In genomic region chr7:116101709-116102108, GRCh38 we compare ENCODE assay signal across 26 cellular contexts.
A peak's percentile ranks its signal among the peaks of the same experiment; 100 is the strongest.
DNase-seq lines count a peak whose midpoint lies in the region; ATAC-seq and TF ChIP-seq lines count a peak whose summit lies in the region.
"Had no signal": no experiment of that assay in that cellular context is flagged by ENCODE, and none has a peak within 500 bp of the region (broad histone marks: within the 10 kb centered on the region; RNA-seq: fewer than 3 reads in every experiment).

No MANE protein-coding gene starts in this region.

- no peaks in the 10 kb centered on the region for H3K36me3 ChIP-seq in ACC112 (ENCODE audit: insufficient read depth, low read length)
- H3K36me3 ChIP-seq in adipocyte (ENCODE audit: control insufficient read depth, insufficient read depth, low read length, severe bottlenecking), result no peaks in the 10 kb centered on the region
- H3K36me3 ChIP-seq in mammary epithelial cell (ENCODE audit: insufficient read depth, low read length), result no peaks in the 10 kb centered on the region
- H3K36me3 ChIP-seq: ascending aorta, upper lobe of left lung had no signal

- H3K9ac ChIP-seq in adipocyte (ENCODE audit: low read length) (no peak overlapping the region), mammary epithelial cell (ENCODE audit: insufficient read depth, low read length) (no peak overlapping the region)
- H3K9ac ChIP-seq: KMS-11, SK-N-SH had no signal

- WGBS in mammary epithelial cell (ENCODE audit: low coverage, missing lambda C conversion rate), result 23% methylated on average over 2 of the region's 2 CpGs

- H3K27me3 ChIP-seq in ACC112 (ENCODE audit: insufficient read depth, low read length) (no peaks in the 10 kb centered on the region), adipocyte (replicated peaks; ENCODE audit: control insufficient read depth, insufficient read depth, low read length) (no peaks in the 10 kb centered on the region), mammary epithelial cell (ENCODE audit: insufficient read depth, low read length) (no peaks in the 10 kb centered on the region)
- H3K27me3 ChIP-seq: ascending aorta, upper lobe of left lung had no signal

- H3K4me3 ChIP-seq in ACC112 (ENCODE audit: low read depth, low read length) (peak overlapping the region; percentile 27; the same call in 1 of the 2 replicates), adipocyte (ENCODE audit: low read length) (no peak overlapping the region), mammary epithelial cell (replicated peaks in 1 of 3; ENCODE audit: insufficient read depth in 1 of 3, low read depth in 2 of 3, low read length in 3 of 3) (no peak overlapping the region)
- H3K4me3 ChIP-seq: ascending aorta, upper lobe of left lung had no signal

- H3K79me2 ChIP-seq in ACC112 (ENCODE audit: control insufficient read depth, insufficient read depth, low read length, unreplicated experiment), result no peaks in the 10 kb centered on the region
- H3K79me2 ChIP-seq in mammary epithelial cell (ENCODE audit: insufficient read depth, low read length), result no peaks in the 10 kb centered on the region

- dilution Hi-C loops in mammary epithelial cell (cut with HindIII; ENCODE audit: low sequenced_read_pairs), result no loop called here

- H2AFZ ChIP-seq in ACC112 (ENCODE audit: low read length, unreplicated experiment) (peak overlapping the region; percentile 74), mammary epithelial cell (ENCODE audit: low read depth, low read length) (no peak overlapping the region)

- TF ChIP-seq CTCF in mammary epithelial cell (conservative IDR thresholded peaks at IDR 0.05 in 1 of 2, IDR thresholded peaks at IDR 0.05 in 1 of 2; ENCODE audit: extremely low read depth in 1 of 2, insufficient read depth in 1 of 2, low read depth in 1 of 2, low read length in 2 of 2), result no peak

- H3K4me1 ChIP-seq in ACC112 (ENCODE audit: control insufficient read depth, insufficient read depth, low read length, unreplicated experiment), result peaks cover 13% of the 10 kb centered on the region
- H3K4me1 ChIP-seq in adipocyte (ENCODE audit: control insufficient read depth, insufficient read depth, low read length), result no peaks in the 10 kb centered on the region
- H3K4me1 ChIP-seq in mammary epithelial cell (ENCODE audit: insufficient read depth, low read length), result peaks cover 5% of the 10 kb centered on the region
- H3K4me1 ChIP-seq: ascending aorta, upper lobe of left lung had no signal

- H3K9me3 ChIP-seq in adipocyte (ENCODE audit: control insufficient read depth, low read length) (no peaks in the 10 kb centered on the region), mammary epithelial cell (replicated peaks; ENCODE audit: insufficient read depth, low read length) (no peaks in the 10 kb centered on the region)
- H3K9me3 ChIP-seq: ascending aorta, SK-N-SH, upper lobe of left lung had no signal

- CTCF ChIA-PET in mammary epithelial cell (lab: Charles Lee; ENCODE audit: low non-redundant PET), result no interaction called here

- no TSS peak for BruUV-seq in mammary epithelial cell (replicated peaks; lab: Mats Ljungman, UMichigan)

- no peak overlapping the region for H3K4me2 ChIP-seq in mammary epithelial cell (ENCODE audit: insufficient read depth, low read depth, low read length)
- H3K4me2 ChIP-seq: KMS-11, SK-N-SH had no signal

- ATAC-seq in HG03460 (IDR thresholded peaks at IDR 0.05; ENCODE audit: unreplicated experiment), result no peak
- ATAC-seq in GM19467 (IDR thresholded peaks at IDR 0.05; ENCODE audit: unreplicated experiment), result no peak
- ATAC-seq: activated CD8-positive, alpha-beta T cell treated with anti-CD3 and anti-CD28 coated beads for 36 hours; activated naive CD4-positive, alpha-beta T cell treated with anti-CD3 and anti-CD28 coated beads, Interleukin-2, amount 50 U/mL, for 72 hours; CD8-positive, alpha-beta T cell; left cardiac atrium; right cardiac atrium had no signal

- DNase-seq in HCEC 1CT (peak; percentile 11), adipocyte (ENCODE audit: low read depth) (peak; percentile 39), fibroblast of peridontal ligament (ENCODE audit: extremely low read depth) (peak; percentile 16), mammary epithelial cell (no peak), nucleus accumbens (lab: John Stamatoyannopoulos, UW) (no peak)
- DNase-seq: activated CD4-positive, alpha-beta T cell treated with anti-CD3 and anti-CD28 coated beads for 1 hour; activated CD8-positive, alpha-beta T cell treated with anti-CD3 and anti-CD28 coated beads for 36 hours; CD8-positive, alpha-beta T cell; left cardiac atrium; NCI-H146; NCI-H2107; NCI-H446; NCI-H774; posterior cingulate gyrus; right cardiac atrium; SK-N-SH; stimulated activated CD4-positive, alpha-beta T cell treated with anti-CD3 and anti-CD28 coated beads, Interleukin-2, amount 100 ng/mL, for 48 hours; upper lobe of left lung had no signal

- in situ Hi-C loops in mammary epithelial cell (cut with MboI; ENCODE audit: low sequenced_read_pairs in 2 of 2), result no loop called here

- H3K27ac ChIP-seq in ACC112 (ENCODE audit: low read depth, low read length), result no peak overlapping the region
- no peak overlapping the region for H3K27ac ChIP-seq in mammary epithelial cell (ENCODE audit: insufficient read depth, low read depth, low read length)
- H3K27ac ChIP-seq: 22Rv1, ascending aorta, KMS-11, RWPE1, upper lobe of left lung had no signal

- H4K20me1 ChIP-seq in mammary epithelial cell (ENCODE audit: insufficient read depth, low read length), result no peaks in the 10 kb centered on the region

- intact Hi-C loops in mammary epithelial cell (cut with micrococcal nuclease), result no loop called here

Comparison
In these comparisons a context has a peak if more than half of its experiments do, and no peak if none do; other contexts are left out.
1. DNase-seq: peak in HCEC 1CT (single experiment), adipocyte (single experiment) and fibroblast of peridontal ligament (single experiment); none in mammary epithelial cell (single experiment) and nucleus accumbens (0 of 56).